Comparison of ENCODE assay signal across 15 cellular contexts in genomic region chr12:94587266-94588241, GRCh38.
DNase-seq lines count a peak whose midpoint lies in the region; ATAC-seq and TF ChIP-seq lines count a peak whose summit lies in the region.
"Had no signal": no experiment of that assay in that cellular context is flagged by ENCODE, and none has a peak within 500 bp of the region (broad histone marks: within the 10 kb centered on the region; RNA-seq: fewer than 3 reads in every experiment).

No MANE protein-coding gene starts in this region.

- no peaks in the 10 kb centered on the region for H3K79me2 ChIP-seq in parathyroid adenoma

- no peak overlapping the region for H2AFZ ChIP-seq in parathyroid adenoma

- ATAC-seq in heart left ventricle = peak; percentile 80 to 95 (median 87)
- no peak for ATAC-seq in Right ventricle myocardium superior (ENCODE audit: poor library complexity)
- peak; percentile 61 to 88 (median 70) for ATAC-seq in right lobe of liver
- ATAC-seq: activated CD8-positive, alpha-beta T cell treated with anti-CD3 and anti-CD28 coated beads, Interleukin-2, amount 10 ng/mL, durations not matched to agents 7 days and 5 days had no signal

- H3K4me2 ChIP-seq in parathyroid adenoma (ENCODE audit: low read length) = no peak overlapping the region

- H3K27me3 ChIP-seq in heart left ventricle = no peaks in the 10 kb centered on the region
- no peaks in the 10 kb centered on the region for H3K27me3 ChIP-seq in right lobe of liver
- no peaks in the 10 kb centered on the region for H3K27me3 ChIP-seq in parathyroid adenoma (ENCODE audit: control insufficient read depth, insufficient read depth, low read length)
- H3K27me3 ChIP-seq in vagina = no peaks in the 10 kb centered on the region
- H3K27me3 ChIP-seq: SJSA1 had no signal

- H3K36me3 ChIP-seq in heart left ventricle (no peaks in the 10 kb centered on the region), right lobe of liver (no peaks in the 10 kb centered on the region), parathyroid adenoma (ENCODE audit: control insufficient read depth, insufficient read depth, low read length) (no peaks in the 10 kb centered on the region), vagina (no peaks in the 10 kb centered on the region)
- H3K36me3 ChIP-seq: SJSA1 had no signal

- intact Hi-C loops in heart left ventricle (cut with DNase I) = loop anchor here in 5 of 10 donors (5.0 to 10.0 kb wide), 3 partner anchors 57 to 65 kb away; partner anchors contain the start of gene TMCC3 (in 1 of the 5)
- intact Hi-C loops in Right ventricle myocardium superior (cut with DNase I) = no loop called here
- intact Hi-C loops in right lobe of liver (cut with DNase I) = no loop called here
- intact Hi-C loops in vagina (cut with DNase I) = no loop called here

- H3K4me3 ChIP-seq in heart left ventricle (peak overlapping the region in 1 of 12 donors; percentile 6), right lobe of liver (no peak overlapping the region), parathyroid adenoma (ENCODE audit: low read depth, low read length) (no peak overlapping the region), vagina (no peak overlapping the region), foreskin fibroblast (ENCODE audit: low read depth in 1 of 2, low read length in 2 of 2) (no peak overlapping the region)
- H3K4me3 ChIP-seq: SJSA1 had no signal

- H3K4me1 ChIP-seq in heart left ventricle (peaks cover 0 to 39% (median 14%) of the 10 kb centered on the region in 12 donors), right lobe of liver (peaks cover 0 to 13% (median 0%) of the 10 kb centered on the region in 4 donors), parathyroid adenoma (no peaks in the 10 kb centered on the region), vagina (peaks cover 51% of the 10 kb centered on the region)
- H3K4me1 ChIP-seq: SJSA1 had no signal

- H3K27ac ChIP-seq in heart left ventricle = peak overlapping the region; percentile 50 to 88 (median 78)
- no peak overlapping the region for H3K27ac ChIP-seq in right lobe of liver
- peak overlapping the region; percentile 21 for H3K27ac ChIP-seq in parathyroid adenoma
- peak overlapping the region; percentile 50 for H3K27ac ChIP-seq in vagina
- H3K27ac ChIP-seq: SJSA1 had no signal

- no peak overlapping the region for H3K9ac ChIP-seq in parathyroid adenoma

- DNase-seq in heart left ventricle (peak in 4 of 5 donors; percentile 32 to 59 (median 50)), Right ventricle myocardium superior (no peak), right lobe of liver (peak in 1 of 3 donors; percentile 32), vagina (ENCODE audit: extremely low spot score in 2 of 2) (no peak), DMS 273 (lab: John Stamatoyannopoulos, UW; ENCODE audit: unreplicated experiment) (no peak), HPDE6-E6E7 (ENCODE audit: extremely low spot score) (no peak), foreskin fibroblast (no peak)
- DNase-seq: activated CD8-positive, alpha-beta T cell treated with anti-CD3 and anti-CD28 coated beads, Interleukin-2, amount 10 ng/mL, durations not matched to agents 7 days and 5 days; CD4-positive, alpha-beta memory T cell; IMR-90; NCI-H2171 treated with DMSO at 0.1 percent for 48 hours; NK-92 treated with Interleukin-12 subunit alpha and Interleukin-12 subunit beta, amount 100 ng/mL, for 24 hours; occipital lobe had no signal

- WGBS in heart left ventricle, 4 donors = 61 to 81% (median 68%) methylated on average over 14 of the region's 14 CpGs
- 77% methylated on average over 11 of the region's 14 CpGs for WGBS in right lobe of liver (ENCODE audit: insufficient coverage, low coverage, low lambda C conversion rate, missing lambda C conversion rate)

- H3K9me3 ChIP-seq in heart left ventricle (no peaks in the 10 kb centered on the region), right lobe of liver (no peaks in the 10 kb centered on the region), parathyroid adenoma (ENCODE audit: control insufficient read depth, low read length) (no peaks in the 10 kb centered on the region), vagina (no peaks in the 10 kb centered on the region)
- H3K9me3 ChIP-seq: SJSA1 had no signal

- no peak for TF ChIP-seq CTCF in heart left ventricle (IDR thresholded peaks at IDR 0.05)
- no peak for TF ChIP-seq CTCF in right lobe of liver (IDR thresholded peaks at IDR 0.05)
- no peak for TF ChIP-seq CTCF in parathyroid adenoma (IDR thresholded peaks at IDR 0.05)
- no peak for TF ChIP-seq CTCF in vagina (IDR thresholded peaks at IDR 0.05)
- no peak for TF ChIP-seq CTCF in foreskin fibroblast (IDR thresholded peaks at IDR 0.05; ENCODE audit: low read depth, low read length)

- TF ChIP-seq POLR2A in heart left ventricle (IDR thresholded peaks at IDR 0.05) (no peak), right lobe of liver (IDR thresholded peaks at IDR 0.05) (no peak), vagina (IDR thresholded peaks at IDR 0.05) (no peak)

Comparison
In these comparisons a context has a peak if more than half of its experiments do, and no peak if none do; other contexts are left out.
1. DNase-seq: peak in heart left ventricle (4 of 5); none in Right ventricle myocardium superior (single experiment), vagina (0 of 2), DMS 273 (single experiment), HPDE6-E6E7 (single experiment) and foreskin fibroblast (0 of 2).
2. H3K27ac ChIP-seq: peak in heart left ventricle (12 of 12), parathyroid adenoma (single experiment) and vagina (single experiment); none in right lobe of liver (0 of 3).